ENCODE assay signal across 19 cellular contexts in genomic region chr15:91909574-91909973, GRCh38. TPM values are rescaled to one million over a fixed set of nuclear protein-coding genes. Genes with fewer than 3 reads are reported as not detected.
A peak's percentile ranks its signal among the peaks of the same experiment; 100 is the strongest.
DNase-seq lines count a peak whose midpoint lies in the region; ATAC-seq and TF ChIP-seq lines count a peak whose summit lies in the region.
"Had no signal": no experiment of that assay in that cellular context is flagged by ENCODE, and none has a peak within 500 bp of the region (broad histone marks: within the 10 kb centered on the region; RNA-seq: fewer than 3 reads in every experiment).

No MANE protein-coding gene starts in this region.

- H3K9me3 Mint-ChIP-seq in WTC11 (no peaks in the 10 kb centered on the region), type B pancreatic cell (no peaks in the 10 kb centered on the region)
- no peaks in the 10 kb centered on the region for H3K9me3 Mint-ChIP-seq in stimulated activated naive CD8-positive, alpha-beta T cell treated with anti-CD3 and anti-CD28 coated beads, Interleukin-15, amount 100 ng/mL, for 72 hours
- H3K9me3 Mint-ChIP-seq: activated T-cell treated with anti-CD3 and anti-CD28 coated beads, Interleukin-2, amount 50 U/mL, for 4 hours had no signal

- no peak for TF ChIP-seq CTCF in WTC11 (IDR thresholded peaks at IDR 0.05)
- TF ChIP-seq CTCF in type B pancreatic cell (conservative IDR thresholded peaks at IDR 0.05) = no peak

- H3K4me1 Mint-ChIP-seq in WTC11 (peaks cover 12% of the 10 kb centered on the region), type B pancreatic cell (ENCODE audit: unreplicated experiment) (peaks cover 22% of the 10 kb centered on the region)
- H3K4me1 Mint-ChIP-seq in stimulated activated naive CD8-positive, alpha-beta T cell treated with anti-CD3 and anti-CD28 coated beads, Interleukin-15, amount 100 ng/mL, for 72 hours = peaks cover 19% of the 10 kb centered on the region

- POLR2A ChIA-PET in WTC11 (lab: Charles Lee) = no interaction called here

- no peak overlapping the region; the same call in 1 of the 2 replicates for H3K27ac Mint-ChIP-seq in WTC11
- H3K27ac Mint-ChIP-seq in type B pancreatic cell = no peak overlapping the region
- no peak overlapping the region for H3K27ac Mint-ChIP-seq in stimulated activated naive CD8-positive, alpha-beta T cell treated with anti-CD3 and anti-CD28 coated beads, Interleukin-15, amount 100 ng/mL, for 72 hours

- H3K36me3 Mint-ChIP-seq in WTC11 (no peaks in the 10 kb centered on the region), type B pancreatic cell (no peaks in the 10 kb centered on the region)

- peak; percentile 94 for ATAC-seq in WTC11
- ATAC-seq in stimulated activated naive CD8-positive, alpha-beta T cell treated with anti-CD3 and anti-CD28 coated beads, Interleukin-15, amount 100 ng/mL, for 72 hours = no peak
- ATAC-seq in GM18868 (IDR thresholded peaks at IDR 0.05; ENCODE audit: unreplicated experiment) = no peak
- no peak for ATAC-seq in GM18511 (IDR thresholded peaks at IDR 0.05; ENCODE audit: unreplicated experiment)
- ATAC-seq: activated T-cell treated with anti-CD3 and anti-CD28 coated beads, Interleukin-2, amount 50 U/mL, for 4 hours had no signal

- CTCF ChIA-PET in WTC11 (lab: Charles Lee) = interaction anchor here (0.8 to 1.0 kb wide), 2 partner anchors 56 to 58 kb away, joined by 3 read pairs; partner anchors contain the start of gene SLCO3A1

- H3K4me3 Mint-ChIP-seq in WTC11 (no peak overlapping the region), type B pancreatic cell (no peak overlapping the region)
- H3K4me3 Mint-ChIP-seq in stimulated activated naive CD8-positive, alpha-beta T cell treated with anti-CD3 and anti-CD28 coated beads, Interleukin-15, amount 100 ng/mL, for 72 hours = no peak overlapping the region
- H3K4me3 Mint-ChIP-seq: activated T-cell treated with anti-CD3 and anti-CD28 coated beads, Interleukin-2, amount 50 U/mL, for 4 hours had no signal

- H3K27me3 Mint-ChIP-seq in WTC11 (ENCODE audit: low read depth) = no peaks in the 10 kb centered on the region
- H3K27me3 Mint-ChIP-seq in type B pancreatic cell = no peaks in the 10 kb centered on the region
- H3K27me3 Mint-ChIP-seq in stimulated activated naive CD8-positive, alpha-beta T cell treated with anti-CD3 and anti-CD28 coated beads, Interleukin-15, amount 100 ng/mL, for 72 hours = no peaks in the 10 kb centered on the region

- DNase-seq in NCI-H2196 (lab: John Stamatoyannopoulos, UW; ENCODE audit: unreplicated experiment) (peak; percentile 9), NCI-H2196 treated with DMSO at 0.1 percent for 48 hours (lab: John Stamatoyannopoulos, UW; ENCODE audit: unreplicated experiment) (no peak), NCI-H2171 (lab: John Stamatoyannopoulos, UW) (peak; percentile 65), WTC11 (ENCODE audit: low spot score) (peak; percentile 26), type B pancreatic cell (ENCODE audit: extremely low spot score, unreplicated experiment) (no peak)
- DNase-seq in stimulated activated naive CD8-positive, alpha-beta T cell treated with anti-CD3 and anti-CD28 coated beads, Interleukin-15, amount 100 ng/mL, for 72 hours = no peak
- DNase-seq: activated naive CD4-positive, alpha-beta T cell treated with Interleukin-2 at 50 U/mL for 16 hours; activated T-cell treated with anti-CD3 and anti-CD28 coated beads, Interleukin-2, amount 50 U/mL, for 4 hours; amniotic stem cell; cortex of kidney; NCI-H1694; occipital lobe; PC-9; SIG-M5; stimulated activated CD4-positive, alpha-beta T cell treated with anti-CD3 and anti-CD28 coated beads, Interleukin-12 subunit alpha, Interleukin-12 subunit beta, amount 100 ng/mL, for 4 hours; trophoblast cell had no signal

TF ChIP-seq in WTC11, 78 proteins besides CTCF, POLR2A, EP300 and RAD21:
- TF ChIP-seq, protein P1, sequence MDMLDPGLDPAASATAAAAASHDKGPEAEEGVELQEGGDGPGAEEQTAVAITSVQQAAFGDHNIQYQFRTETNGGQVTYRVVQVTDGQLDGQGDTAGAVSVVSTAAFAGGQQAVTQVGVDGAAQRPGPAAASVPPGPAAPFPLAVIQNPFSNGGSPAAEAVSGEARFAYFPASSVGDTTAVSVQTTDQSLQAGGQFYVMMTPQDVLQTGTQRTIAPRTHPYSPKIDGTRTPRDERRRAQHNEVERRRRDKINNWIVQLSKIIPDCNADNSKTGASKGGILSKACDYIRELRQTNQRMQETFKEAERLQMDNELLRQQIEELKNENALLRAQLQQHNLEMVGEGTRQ (CRISPR knock-in tag; IDR thresholded peaks at IDR 0.05) = no peak
- TF ChIP-seq ATF1 (CRISPR knock-in tag; IDR thresholded peaks at IDR 0.05) (no peak), ETV6 (CRISPR knock-in tag; IDR thresholded peaks at IDR 0.05) (no peak)

RNA-seq across cellular contexts. Expression of gene SLCO3A1, which starts 56.1 kb away (rescaled TPM):
- total RNA-seq in WTC11 (2021) (6.8 to 9.8 TPM (median 9.1 TPM) in 3 replicates), type B pancreatic cell (ENCODE audit: low replicate concordance) (30.9 and 104 TPM in 2 replicates)
- total RNA-seq: G401 had no signal

Comparison
In these comparisons a context has a peak if more than half of its experiments do, and no peak if none do; other contexts are left out.
1. DNase-seq: peak in NCI-H2196 (single experiment), NCI-H2171 (single experiment) and WTC11 (single experiment); none in NCI-H2196 treated with DMSO at 0.1 percent for 48 hours (single experiment), type B pancreatic cell (single experiment) and stimulated activated naive CD8-positive, alpha-beta T cell treated with anti-CD3 and anti-CD28 coated beads, Interleukin-15, amount 100 ng/mL, for 72 hours (0 of 2).